ENCODE assay signal across 9 cellular contexts in genomic region chr21:27564684-27565280, GRCh38.
DNase-seq lines count a peak whose midpoint lies in the region; ATAC-seq and TF ChIP-seq lines count a peak whose summit lies in the region.
"Had no signal": no experiment of that assay in that cellular context is flagged by ENCODE, and none has a peak within 500 bp of the region (broad histone marks: within the 10 kb centered on the region; RNA-seq: fewer than 3 reads in every experiment).

No MANE protein-coding gene starts in this region.

- no peak for TF ChIP-seq POLR2A in ovary (IDR thresholded peaks at IDR 0.05)

- no peak for TF ChIP-seq EP300 in ovary (IDR thresholded peaks at IDR 0.05)

- H3K27ac ChIP-seq in RWPE1 (no peak overlapping the region), fibroblast of lung (ENCODE audit: insufficient read depth, low read length) (no peak overlapping the region), ovary (no peak overlapping the region)

- no peak overlapping the region for H3K9ac ChIP-seq in fibroblast of lung (ENCODE audit: insufficient read depth, low read length)

- WGBS in ovary, 3 donors, result 85 to 89% (median 87%) methylated on average over 1 of the region's 1 CpG

- POLR2A ChIA-PET in RWPE1 (lab: Yijun Ruan, JAX; ENCODE audit: low non-redundant PET), result no interaction called here

- H3K4me3 ChIP-seq in HFF-Myc (replicated peaks; ENCODE audit: low read depth, low read length) (no peak overlapping the region), fibroblast of lung (replicated peaks in 1 of 4; ENCODE audit: control extremely low read depth in 1 of 4, insufficient read depth in 1 of 4, low read depth in 3 of 4, low read length in 4 of 4) (no peak overlapping the region), ovary (no peak overlapping the region)

- H2AFZ ChIP-seq in fibroblast of lung (ENCODE audit: low read length), result no peak overlapping the region

- intact Hi-C loops in ovary (cut with DNase I), result loop anchor here in 1 of 4 donors (10.0 kb wide), 2 partner anchors 600 to 670 kb away; partner anchors contain the start of gene ADAMTS5

- no peak overlapping the region for H3K4me2 ChIP-seq in fibroblast of lung (ENCODE audit: extremely low read depth, insufficient read depth, low read length)

- H3K9me3 ChIP-seq in fibroblast of lung (ENCODE audit: control insufficient read depth, insufficient read depth, low read depth, low read length) (no peaks in the 10 kb centered on the region), ovary (no peaks in the 10 kb centered on the region)

- peaks cover 2% of the 10 kb centered on the region for H3K4me1 ChIP-seq in fibroblast of lung (ENCODE audit: control insufficient read depth, extremely low read depth, insufficient read depth, low read length)
- H3K4me1 ChIP-seq in ovary (ENCODE audit: insufficient read depth), result peaks cover 2% of the 10 kb centered on the region

- H3K36me3 ChIP-seq in fibroblast of lung (ENCODE audit: control insufficient read depth, insufficient read depth, low read length) (no peaks in the 10 kb centered on the region), ovary (no peaks in the 10 kb centered on the region)

- H4K20me1 ChIP-seq in fibroblast of lung (ENCODE audit: control insufficient read depth, extremely low read depth, insufficient read depth, low read length), result no peaks in the 10 kb centered on the region

- CTCF ChIA-PET in RWPE1 (lab: Yijun Ruan, JAX), result interaction anchor here (0.5 to 0.7 kb wide), 3 partner anchors 106 to 1912 kb away, joined by 3 to 5 read pairs (median 4); no protein-coding TSS in a partner anchor

- TF ChIP-seq CTCF in HFF-Myc (IDR thresholded peaks at IDR 0.05; ENCODE audit: low read depth, low read length, missing control alignments) (peak; percentile 83), RWPE1 (conservative IDR thresholded peaks at IDR 0.05; ENCODE audit: low read depth) (peak; percentile 50), fibroblast of lung (conservative IDR thresholded peaks at IDR 0.05 in 1 of 2, IDR thresholded peaks at IDR 0.05 in 1 of 2; ENCODE audit: low read depth in 1 of 2, low read length in 2 of 2) (peak; percentile 62 to 82), ovary (IDR thresholded peaks at IDR 0.05) (peak in 2 of 3 donors; percentile 36 to 39)

- H3K27me3 ChIP-seq in fibroblast of lung (ENCODE audit: control insufficient read depth, insufficient read depth, low read length) (no peaks in the 10 kb centered on the region), ovary (no peaks in the 10 kb centered on the region)

- DNase-seq in AG20443 (ENCODE audit: low spot score), result peak; percentile 41
- DNase-seq in HFF-Myc (ENCODE audit: extremely low read depth, low read depth), result no peak
- peak; percentile 6 for DNase-seq in RWPE1 (ENCODE audit: low spot score)
- DNase-seq in fibroblast of lung (ENCODE audit: low read depth in 2 of 2), result peak; percentile 40 to 78
- DNase-seq in ovary, result peak in 4 of 5 donors; percentile 18 to 57 (median 28)
- DNase-seq in activated CD8-positive, alpha-beta memory T cell treated with anti-CD3 and anti-CD28 coated beads, Interleukin-2, amount 50 U/mL, for 48 hours, result no peak

- no peak for ATAC-seq in HG02678 (IDR thresholded peaks at IDR 0.05; ENCODE audit: unreplicated experiment)
- no peak for ATAC-seq in HG02840 (IDR thresholded peaks at IDR 0.05; ENCODE audit: low FRiP score, unreplicated experiment)
- ATAC-seq: HCT116 had no signal

- H3K79me2 ChIP-seq in fibroblast of lung (ENCODE audit: control insufficient read depth, insufficient read depth, low read length), result no peaks in the 10 kb centered on the region

Comparison
In these comparisons a context has a peak if more than half of its experiments do, and no peak if none do; other contexts are left out.
1. DNase-seq: peak in AG20443 (single experiment), RWPE1 (single experiment), fibroblast of lung (2 of 2) and ovary (4 of 5); none in HFF-Myc (single experiment) and activated CD8-positive, alpha-beta memory T cell treated with anti-CD3 and anti-CD28 coated beads, Interleukin-2, amount 50 U/mL, for 48 hours (single experiment).
2. Peak in every context shown above with its lines, with median percentiles within 50 percentile points of each other: CTCF ChIP-seq.